In genomic region chr2:183250472-183250871, GRCh38 we compare ENCODE assay signal across 20 cellular contexts.
A peak's percentile ranks its signal among the peaks of the same experiment; 100 is the strongest.
DNase-seq lines count a peak whose midpoint lies in the region; ATAC-seq, FAIRE-seq and TF ChIP-seq lines count a peak whose summit lies in the region.
"Had no signal": no experiment of that assay in that cellular context is flagged by ENCODE, and none has a peak within 500 bp of the region (broad histone marks: within the 10 kb centered on the region; RNA-seq: fewer than 3 reads in every experiment).

No MANE protein-coding gene starts in this region.

- H2AFZ ChIP-seq in keratinocyte (ENCODE audit: control insufficient read depth, low read length), result no peak overlapping the region
- H2AFZ ChIP-seq: GM23338 had no signal

- DNase-seq in ELR (ENCODE audit: low read depth) (peak; percentile 51), RWPE2 (ENCODE audit: low spot score) (no peak), epithelial cell of esophagus (ENCODE audit: low read depth) (peak; percentile 16), keratinocyte (ENCODE audit: low read depth, low spot score) (peak; percentile 52), GM19238 (ENCODE audit: insufficient read length, low spot score) (no peak), NAMALWA (ENCODE audit: low spot score) (no peak), mesothelial cell of epicardium (ENCODE audit: low spot score in 2 of 2, unreplicated experiment in 2 of 2) (no peak)
- DNase-seq: ACHN; AML-193; Caco-2; CD4-positive, alpha-beta T cell; GF-D8; H7 had no signal

- no peak overlapping the region for H3K27ac Mint-ChIP-seq in mesothelial cell of epicardium
- H3K27ac Mint-ChIP-seq: CD4-positive, alpha-beta T cell; GM23338 had no signal

- no peaks in the 10 kb centered on the region for H3K4me1 Mint-ChIP-seq in mesothelial cell of epicardium

- no peak for ATAC-seq in RWPE2 (ENCODE audit: low read depth)
- no peak for ATAC-seq in HG03135 (IDR thresholded peaks at IDR 0.05; ENCODE audit: unreplicated experiment)
- ATAC-seq: GM23338 had no signal

- H3K79me2 ChIP-seq in keratinocyte (ENCODE audit: control insufficient read depth, insufficient read depth, low read length), result no peaks in the 10 kb centered on the region

- no peaks in the 10 kb centered on the region for H4K20me1 ChIP-seq in keratinocyte (ENCODE audit: control insufficient read depth, extremely low read depth, insufficient read depth, low read length)

- H3K27ac ChIP-seq in RWPE2 (ENCODE audit: poor library complexity, severe bottlenecking), result peak overlapping the region; percentile 26
- peak overlapping the region; percentile 78 for H3K27ac ChIP-seq in keratinocyte (ENCODE audit: control insufficient read depth, insufficient read depth, low read length)
- H3K27ac ChIP-seq: C4-2B, KMS-11 had no signal

- no peaks in the 10 kb centered on the region for H3K36me3 ChIP-seq in RWPE2 (ENCODE audit: low read depth)
- no peaks in the 10 kb centered on the region for H3K36me3 ChIP-seq in keratinocyte (ENCODE audit: control insufficient read depth in 2 of 2, extremely low read depth in 1 of 2, insufficient read depth in 2 of 2, low read length in 2 of 2)

- peak overlapping the region; percentile 22 for H3K9ac ChIP-seq in keratinocyte (ENCODE audit: control insufficient read depth, extremely low read depth, insufficient read depth, low read length)
- H3K9ac ChIP-seq: KMS-11 had no signal

- no peaks in the 10 kb centered on the region for H3K9me1 ChIP-seq in keratinocyte (ENCODE audit: control insufficient read depth, extremely low read depth, insufficient read depth, low read length)

- H3K27me3 ChIP-seq in RWPE2 (ENCODE audit: insufficient read depth, poor library complexity, severe bottlenecking) (no peaks in the 10 kb centered on the region), keratinocyte (ENCODE audit: control insufficient read depth, extremely low read depth, insufficient read depth, low read length) (no peaks in the 10 kb centered on the region)

- H3K4me1 ChIP-seq in RWPE2 (ENCODE audit: insufficient read depth, poor library complexity, severe bottlenecking), result peaks cover 16% of the 10 kb centered on the region
- H3K4me1 ChIP-seq in keratinocyte (ENCODE audit: control insufficient read depth, extremely low read depth, insufficient read depth, low read length), result peaks cover 22% of the 10 kb centered on the region
- H3K4me1 ChIP-seq: Caco-2 had no signal

- H3K9me3 Mint-ChIP-seq in mesothelial cell of epicardium, result no peaks in the 10 kb centered on the region
- H3K9me3 Mint-ChIP-seq: CD4-positive, alpha-beta T cell; GM23338 had no signal

- H3K9me3 ChIP-seq in RWPE2 (ENCODE audit: severe bottlenecking) (no peaks in the 10 kb centered on the region), keratinocyte (ENCODE audit: control insufficient read depth, low read depth, low read length) (no peaks in the 10 kb centered on the region)
- H3K9me3 ChIP-seq: Caco-2 had no signal

- H3K4me2 ChIP-seq in keratinocyte (ENCODE audit: control insufficient read depth, extremely low read depth, insufficient read depth, low read depth, low read length), result peak overlapping the region; percentile 68
- H3K4me2 ChIP-seq: GM23338, KMS-11 had no signal

- H3K27me3 Mint-ChIP-seq in mesothelial cell of epicardium (ENCODE audit: low read depth), result no peaks in the 10 kb centered on the region
- H3K27me3 Mint-ChIP-seq: CD4-positive, alpha-beta T cell had no signal

- dilution Hi-C loops in keratinocyte (cut with MboI; ENCODE audit: extremely low pct_ligation_motif_present, low sequenced_read_pairs), result no loop called here

- TF ChIP-seq CTCF in RWPE2 (IDR thresholded peaks at IDR 0.05; ENCODE audit: poor library complexity, severe bottlenecking) (no peak), epithelial cell of esophagus (IDR thresholded peaks at IDR 0.05; ENCODE audit: insufficient read depth, low read depth, low read length, missing control alignments) (no peak), keratinocyte (optimal IDR thresholded peaks at IDR 0.05 in 1 of 3, IDR thresholded peaks at IDR 0.05 in 1 of 3, conservative IDR thresholded peaks at IDR 0.05 in 1 of 3; ENCODE audit: extremely low read depth in 1 of 3, insufficient read depth in 2 of 3, low read length in 3 of 3) (no peak), mesothelial cell of epicardium (IDR thresholded peaks at IDR 0.05; ENCODE audit: unreplicated experiment) (no peak)

- no peak overlapping the region for H3K4me3 ChIP-seq in RWPE2 (ENCODE audit: severe bottlenecking)
- no peak overlapping the region for H3K4me3 ChIP-seq in epithelial cell of esophagus (ENCODE audit: low read length)
- H3K4me3 ChIP-seq in keratinocyte (ENCODE audit: control insufficient read depth in 2 of 3, extremely low read depth in 1 of 3, insufficient read depth in 2 of 3, low read depth in 1 of 3, low read length in 3 of 3), result peak overlapping the region in 1 of 3 experiments; percentile 45
- H3K4me3 ChIP-seq: GM23338 had no signal

- H3K36me3 Mint-ChIP-seq in mesothelial cell of epicardium, result no peaks in the 10 kb centered on the region

- FAIRE-seq in keratinocyte (lab: Jason Lieb, UNC), result no peak
- FAIRE-seq: A204.1, D721Med, GM19239 had no signal

- H3K4me3 Mint-ChIP-seq in mesothelial cell of epicardium, result no peak overlapping the region
- H3K4me3 Mint-ChIP-seq: CD4-positive, alpha-beta T cell; GM23338 had no signal

Comparison
In these comparisons a context has a peak if more than half of its experiments do, and no peak if none do; other contexts are left out.
1. DNase-seq: peak in ELR (single experiment), epithelial cell of esophagus (single experiment) and keratinocyte (single experiment); none in RWPE2 (single experiment), GM19238 (single experiment), NAMALWA (single experiment) and mesothelial cell of epicardium (0 of 2).